ENCODE assay signal across 2 cellular contexts in genomic region chr19:3604987-3605343, GRCh38.
TF ChIP-seq lines count a peak whose summit lies in the region.

No MANE protein-coding gene starts in this region.

TF ChIP-seq in HepG2, 621 proteins besides CTCF, POLR2A, EP300 and RAD21:
- 0 out of 2 replicates have a peak, but pooled peaks have one; percentile 1 for TF ChIP-seq ZNF768 (CRISPR knock-in tag; IDR thresholded peaks at IDR 0.05)
- no peak for TF ChIP-seq EED (CRISPR knock-in tag; IDR thresholded peaks at IDR 0.05)
- peak; percentile 26; the same call in 1 of the 2 replicates for TF ChIP-seq ZNF687 (CRISPR knock-in tag; IDR thresholded peaks at IDR 0.05)
- 0 out of 2 replicates have a peak, but pooled peaks have one; percentile 41 for TF ChIP-seq ZNF563 (CRISPR knock-in tag; IDR thresholded peaks at IDR 0.05)
- no peak for TF ChIP-seq CSRNP2 (CRISPR knock-in tag; conservative IDR thresholded peaks at IDR 0.05; ENCODE audit: low read depth)
- TF ChIP-seq HOXA9 (CRISPR knock-in tag; IDR thresholded peaks at IDR 0.05; ENCODE audit: borderline replicate concordance), result 0 out of 2 replicates have a peak, but pooled peaks have one; percentile 33
- peak; percentile 38; the same call in 1 of the 2 replicates for TF ChIP-seq THAP9 (CRISPR knock-in tag; IDR thresholded peaks at IDR 0.05; ENCODE audit: borderline replicate concordance)
- TF ChIP-seq ZMYM3 (CRISPR knock-in tag; IDR thresholded peaks at IDR 0.05), result 0 out of 2 replicates have a peak, but pooled peaks have one; percentile 1

TF ChIP-seq in WTC11, 78 proteins besides CTCF, POLR2A, EP300 and RAD21:
- no peak for TF ChIP-seq SMAD3 (CRISPR knock-in tag; IDR thresholded peaks at IDR 0.05; ENCODE audit: borderline replicate concordance)
- no peak for TF ChIP-seq ESRRA (CRISPR knock-in tag; IDR thresholded peaks at IDR 0.05; ENCODE audit: borderline replicate concordance)
- TF ChIP-seq USF1 (CRISPR knock-in tag; IDR thresholded peaks at IDR 0.05), result no peak
- no peak for TF ChIP-seq EMX1 (CRISPR knock-in tag; IDR thresholded peaks at IDR 0.05)
- no peak for TF ChIP-seq GABPB1 (CRISPR knock-in tag; IDR thresholded peaks at IDR 0.05)
- no peak for TF ChIP-seq MXD4 (CRISPR knock-in tag; IDR thresholded peaks at IDR 0.05; ENCODE audit: borderline replicate concordance)
- no peak for TF ChIP-seq ZNF416 (CRISPR knock-in tag; IDR thresholded peaks at IDR 0.05)
- no peak for TF ChIP-seq ZBTB21 (CRISPR knock-in tag; IDR thresholded peaks at IDR 0.05; ENCODE audit: borderline replicate concordance)
- TF ChIP-seq NR1H2 (CRISPR knock-in tag; IDR thresholded peaks at IDR 0.05), result no peak
- no peak for TF ChIP-seq FOXP1 (CRISPR knock-in tag; IDR thresholded peaks at IDR 0.05; ENCODE audit: borderline replicate concordance)
